16 cellular contexts compared by ENCODE assay signal in genomic region chr4:176238157-176238608, GRCh38. TPM values are rescaled to one million over a fixed set of nuclear protein-coding genes. Genes with fewer than 3 reads are reported as not detected.
DNase-seq lines count a peak whose midpoint lies in the region; TF ChIP-seq lines count a peak whose summit lies in the region.
"Had no signal": no experiment of that assay in that cellular context is flagged by ENCODE, and none has a peak within 500 bp of the region (broad histone marks: within the 10 kb centered on the region; RNA-seq: fewer than 3 reads in every experiment).

No MANE protein-coding gene starts in this region.

- intact Hi-C loops in esophagus muscularis mucosa (cut with DNase I) = no loop called here
- intact Hi-C loops in colonic mucosa (cut with DNase I) = no loop called here

- TF ChIP-seq CTCF in AG09309 (IDR thresholded peaks at IDR 0.05; ENCODE audit: control insufficient read depth, insufficient read depth, low read depth, low read length, missing control alignments) = no peak
- no peak for TF ChIP-seq CTCF in esophagus muscularis mucosa (IDR thresholded peaks at IDR 0.05)
- TF ChIP-seq CTCF in osteoblast (IDR thresholded peaks at IDR 0.05; ENCODE audit: extremely low read depth, low read depth, low read length) = no peak
- TF ChIP-seq CTCF in GM13977 (IDR thresholded peaks at IDR 0.05; ENCODE audit: extremely low read depth, insufficient read depth, missing control alignments) = no peak
- TF ChIP-seq CTCF in RWPE1 (conservative IDR thresholded peaks at IDR 0.05; ENCODE audit: low read depth) = no peak
- TF ChIP-seq CTCF in colonic mucosa (IDR thresholded peaks at IDR 0.05) = no peak

- H3K4me1 ChIP-seq in esophagus muscularis mucosa = peaks cover 8 to 36% (median 25%) of the 10 kb centered on the region in 4 donors
- H3K4me1 ChIP-seq in osteoblast (ENCODE audit: insufficient read depth, low read length) = peaks cover 22% of the 10 kb centered on the region
- H3K4me1 ChIP-seq in colonic mucosa = no peaks in the 10 kb centered on the region

- in situ Hi-C loops in GM13977 (cut with MboI; ENCODE audit: low pct_unique_long_range_greater_than_20kb, low sequenced_read_pairs, unreplicated experiment) = no loop called here

- no peak overlapping the region for H2AFZ ChIP-seq in osteoblast (ENCODE audit: low read length)

- no peak for TF ChIP-seq POLR2A in esophagus muscularis mucosa (IDR thresholded peaks at IDR 0.05; ENCODE audit: low read depth)

- POLR2A ChIA-PET in RWPE1 (lab: Yijun Ruan, JAX; ENCODE audit: low non-redundant PET) = no interaction called here

- H3K4me3 ChIP-seq in AG09309 (ENCODE audit: control insufficient read depth, low read depth, low read length) = no peak overlapping the region
- H3K4me3 ChIP-seq in esophagus muscularis mucosa = peak overlapping the region in 3 of 4 donors; percentile 7 to 31 (median 17)
- no peak overlapping the region for H3K4me3 ChIP-seq in osteoblast (ENCODE audit: insufficient read depth, low read length)
- no peak overlapping the region for H3K4me3 ChIP-seq in colonic mucosa
- H3K4me3 ChIP-seq: K562 had no signal

- TF ChIP-seq EP300 in esophagus muscularis mucosa (IDR thresholded peaks at IDR 0.05) = peak; percentile 21

- H3K9ac ChIP-seq in colonic mucosa (ENCODE audit: low read depth in 2 of 2, low read length in 2 of 2) = no peak overlapping the region

- 28% methylated on average over 7 of the region's 7 CpGs for WGBS in esophagus muscularis mucosa

- peak overlapping the region; percentile 56 for H3K4me2 ChIP-seq in osteoblast (ENCODE audit: insufficient read depth, low read length)

- CTCF ChIA-PET in RWPE1 (lab: Yijun Ruan, JAX) = interaction anchor here (0.6 to 0.9 kb wide), 3 partner anchors 9 to 110 kb away, joined by 3 to 6 read pairs (median 4); no protein-coding TSS in a partner anchor

- no peaks in the 10 kb centered on the region for H3K79me2 ChIP-seq in osteoblast (ENCODE audit: insufficient read depth, low read length)

- H3K27me3 ChIP-seq in esophagus muscularis mucosa (no peaks in the 10 kb centered on the region), osteoblast (ENCODE audit: insufficient read depth, low read length) (no peaks in the 10 kb centered on the region), colonic mucosa (no peaks in the 10 kb centered on the region)

- DNase-seq in AG09309 (ENCODE audit: low read depth) (peak; percentile 93), NCI-H2171 (lab: John Stamatoyannopoulos, UW) (peak; percentile 7), esophagus muscularis mucosa (ENCODE audit: extremely low spot score) (no peak), osteoblast (ENCODE audit: insufficient read length, low spot score, missing footprints) (peak; percentile 61), GM13977 (ENCODE audit: low spot score) (no peak), RWPE1 (ENCODE audit: low spot score) (no peak), colonic mucosa (no peak), DMS79 treated with DMSO at 0.1 percent for 48 hours (lab: John Stamatoyannopoulos, UW) (no peak)
- DNase-seq: activated CD8-positive, alpha-beta memory T cell treated with anti-CD3 and anti-CD28 coated beads, Interleukin-2, amount 10 ng/mL, durations not matched to agents 7 days and 5 days; CD8-positive, alpha-beta memory T cell; glutamatergic neuron; NCI-H446; stimulated activated naive CD8-positive, alpha-beta T cell treated with anti-CD3 and anti-CD28 coated beads, Interleukin-15, amount 100 ng/mL, for 72 hours; T-cell had no signal

- peak overlapping the region; percentile 75 to 87 (median 83) for H3K27ac ChIP-seq in esophagus muscularis mucosa (replicated peaks in 1 of 4)
- H3K27ac ChIP-seq in osteoblast (ENCODE audit: low read depth, low read length) = peak overlapping the region; percentile 92
- no peak overlapping the region for H3K27ac ChIP-seq in RWPE1
- no peak overlapping the region for H3K27ac ChIP-seq in colonic mucosa

- H4K20me1 ChIP-seq in osteoblast (ENCODE audit: insufficient read depth, low read length) = no peaks in the 10 kb centered on the region

- H3K9me3 ChIP-seq in esophagus muscularis mucosa = no peaks in the 10 kb centered on the region
- H3K9me3 ChIP-seq in osteoblast (ENCODE audit: low read depth, low read length) = no peaks in the 10 kb centered on the region
- H3K9me3 ChIP-seq in colonic mucosa = no peaks in the 10 kb centered on the region

- H3K36me3 ChIP-seq in esophagus muscularis mucosa (no peaks in the 10 kb centered on the region), osteoblast (ENCODE audit: insufficient read depth, low read length) (no peaks in the 10 kb centered on the region), colonic mucosa (no peaks in the 10 kb centered on the region)

RNA-seq across cellular contexts. Expression of gene ASB5, which starts 30.8 kb away (rescaled TPM):
- total RNA-seq in esophagus muscularis mucosa (10 to 100 TPM; 13.1 to 37.8 (median 27.0) TPM), osteoblast (0.29 and 1.1 TPM in 2 replicates), colonic mucosa (1 to 10 TPM in 1 of 2 donors, not detected in 1; 1.7 TPM)
- total RNA-seq: activated CD8-positive, alpha-beta memory T cell treated with anti-CD3 and anti-CD28 coated beads, Interleukin-2, amount 10 ng/mL, durations not matched to agents 7 days and 5 days; CD8-positive, alpha-beta memory T cell; K562; mesothelial cell of epicardium; T-cell had no signal

RNA-seq across cellular contexts. Expression of gene SPATA4, which starts 42.8 kb away (rescaled TPM):
- total RNA-seq in esophagus muscularis mucosa (1 to 10 TPM in 1 of 4 donors, under 1 TPM in 2, not detected in 1; 0.33 to 1.0 (median 0.83) TPM), osteoblast (0.59 and 0.72 TPM in 2 replicates), colonic mucosa (not detected)
- total RNA-seq: activated CD8-positive, alpha-beta memory T cell treated with anti-CD3 and anti-CD28 coated beads, Interleukin-2, amount 10 ng/mL, durations not matched to agents 7 days and 5 days; CD8-positive, alpha-beta memory T cell; K562; T-cell had no signal

Comparison
In these comparisons a context has a peak if more than half of its experiments do, and no peak if none do; other contexts are left out.
1. DNase-seq: peak in AG09309 (single experiment), NCI-H2171 (single experiment) and osteoblast (single experiment); none in esophagus muscularis mucosa (single experiment), GM13977 (single experiment), RWPE1 (single experiment), colonic mucosa (single experiment) and DMS79 treated with DMSO at 0.1 percent for 48 hours (single experiment).
2. H3K4me3 ChIP-seq: peak in esophagus muscularis mucosa (3 of 4); none in AG09309 (single experiment), osteoblast (single experiment) and colonic mucosa (single experiment).
3. H3K27ac ChIP-seq: peak in esophagus muscularis mucosa (4 of 4) and osteoblast (single experiment); none in RWPE1 (single experiment) and colonic mucosa (single experiment).